8 cellular contexts compared by ENCODE assay signal in genomic region chr17:4554997-4555799, GRCh38. TPM values are rescaled to one million over a fixed set of nuclear protein-coding genes. Genes with fewer than 3 reads are reported as not detected.
DNase-seq lines count a peak whose midpoint lies in the region; FAIRE-seq and TF ChIP-seq lines count a peak whose summit lies in the region.

Gene MYBBP1A, minus strand, starts transcription at chr17:4555384. Its CDS starts 60 bp downstream, at chr17:4555324.

- no peak for FAIRE-seq in frontal cortex (lab: Jason Lieb, UNC)

- H3K4me2 ChIP-seq in neuronal stem cell (ENCODE audit: insufficient read depth, low read length, poor library complexity, severe bottlenecking) = peak within 1 kb of the TSS; percentile 99

- H3K23ac ChIP-seq in neuronal stem cell (ENCODE audit: low read depth, low read length, poor library complexity) = peak within 1 kb of the TSS; percentile 85

- H3K9me3 ChIP-seq in HEK293 (ENCODE audit: control insufficient read depth, insufficient read depth, low read depth, low read length) (no peaks in the 10 kb centered on the region), neuronal stem cell (replicated peaks in 1 of 2; ENCODE audit: control insufficient read depth in 2 of 2, insufficient read depth in 1 of 2, low read depth in 1 of 2, low read length in 2 of 2) (no peaks in the 10 kb centered on the region)

- peak within 1 kb of the TSS; percentile 98 for H3K18ac ChIP-seq in neuronal stem cell (ENCODE audit: low read length)

- H4K8ac ChIP-seq in neuronal stem cell (ENCODE audit: low read depth, low read length) = peak within 1 kb of the TSS; percentile 52

- in situ Hi-C loops in SK-MEL-5 (cut with HindIII; ENCODE audit: low pct_unique_long_range_greater_than_20kb, low sequenced_read_pairs) = no loop called here

- H2BK12ac ChIP-seq in neuronal stem cell (ENCODE audit: low read length) = no peak within 1 kb of the TSS

- CTCF ChIA-PET in HEK293 (lab: Yijun Ruan, JAX) = interaction anchor here (0.5 to 4.2 kb wide), 4 partner anchors 10 to 82 kb away, joined by 3 to 32 read pairs (median 5); no protein-coding TSS in a partner anchor

- peak within 1 kb of the TSS; percentile 95 for H3K9ac ChIP-seq in neuronal stem cell (ENCODE audit: low read depth, low read length, poor library complexity)

- DNase-seq in GM03348 (ENCODE audit: low spot score) (peak; percentile 100), MV-4-11 (lab: John Stamatoyannopoulos, UW) (peak; percentile 96), SK-MEL-5 (ENCODE audit: low read depth, low spot score) (peak; percentile 96), frontal cortex (ENCODE audit: low spot score in 2 of 2) (peak; percentile 95 to 99), neuronal stem cell (ENCODE audit: low spot score) (peak; percentile 94)
- DNase-seq in activated naive CD4-positive, alpha-beta T cell treated with Interleukin-2 at 50 U/mL for 16 hours = peak; percentile 97

- TF ChIP-seq CTCF in HEK293 (tag by site-specific recombination; IDR thresholded peaks at IDR 0.05) = peak; percentile 66
- no peak for TF ChIP-seq CTCF in subcutaneous adipose tissue (IDR thresholded peaks at IDR 0.05; ENCODE audit: low read depth)

- peak within 1 kb of the TSS; percentile 95 for H2AK5ac ChIP-seq in neuronal stem cell (ENCODE audit: low read depth, low read length)

- H2AFZ ChIP-seq in neuronal stem cell (ENCODE audit: low read length) = peak within 1 kb of the TSS; percentile 93

- H3K4ac ChIP-seq in neuronal stem cell (ENCODE audit: low read length) = peak within 1 kb of the TSS; percentile 38

- H2BK15ac ChIP-seq in neuronal stem cell (ENCODE audit: low read length) = no peak within 1 kb of the TSS

- H3K4me3 ChIP-seq in HEK293 (ENCODE audit: low read depth, low read length) (peak within 1 kb of the TSS; percentile 73), neuronal stem cell (ENCODE audit: low read length in 2 of 2) (peak within 1 kb of the TSS; percentile 92 to 93)

- H3K27ac ChIP-seq in HEK293 (ENCODE audit: extremely low read depth, low read depth, low read length) (peak within 1 kb of the TSS; percentile 75), neuronal stem cell (replicated peaks; ENCODE audit: low read length) (peak within 1 kb of the TSS; percentile 86)

- H4K91ac ChIP-seq in neuronal stem cell (ENCODE audit: low read depth, low read length, poor library complexity) = no peak within 1 kb of the TSS

- H2BK5ac ChIP-seq in neuronal stem cell (ENCODE audit: low read length) = peak within 1 kb of the TSS; percentile 78

- H3K4me1 ChIP-seq in HEK293 (ENCODE audit: control insufficient read depth, insufficient read depth, low read length) (peaks cover 6% of the 10 kb centered on the region; the same call in 1 of the 2 replicates), neuronal stem cell (ENCODE audit: control insufficient read depth in 2 of 2, insufficient read depth in 1 of 2, low read depth in 1 of 2, low read length in 2 of 2) (peaks cover 13 to 32% of the 10 kb centered on the region in 2 donors)

- H3K27me3 ChIP-seq in neuronal stem cell (ENCODE audit: control insufficient read depth in 3 of 3, insufficient read depth in 3 of 3, low read depth in 1 of 3, low read length in 3 of 3) = no peaks in the 10 kb centered on the region

- no peak within 1 kb of the TSS for H2BK120ac ChIP-seq in neuronal stem cell (ENCODE audit: low read depth, low read length)

- peak within 1 kb of the TSS; percentile 86 for H3K14ac ChIP-seq in neuronal stem cell (ENCODE audit: low read length)

- H3K36me3 ChIP-seq in HEK293 (ENCODE audit: control insufficient read depth in 2 of 2, insufficient read depth in 1 of 2, low read length in 2 of 2) (peaks cover 23 to 42% of the 10 kb centered on the region in 2 experiments), neuronal stem cell (replicated peaks in 1 of 2; ENCODE audit: control insufficient read depth in 2 of 2, insufficient read depth in 2 of 2, low read length in 2 of 2) (peaks cover 24 to 37% of the 10 kb centered on the region in 2 donors)

- POLR2A ChIA-PET in HEK293 (lab: Yijun Ruan, JAX) = interaction anchor here (0.5 to 1.6 kb wide), 16 partner anchors 10 to 443 kb away, joined by 3 to 16 read pairs (median 4); partner anchors contain the start of genes CYB5D2, KIF1C, SPNS2 and ZZEF1

- no CpG with 5 or more reads among the region's 69 CpGs for WGBS in neuronal stem cell (ENCODE audit: extremely low coverage in 2 of 2, insufficient read length in 2 of 2, insufficient replicate concordance in 1 of 2), 2 donors

- peaks cover 10% of the 10 kb centered on the region for H3K79me1 ChIP-seq in neuronal stem cell (ENCODE audit: low read depth, low read length)

TF ChIP-seq in HEK293, 187 proteins besides CTCF, POLR2A, EP300 and RAD21 (continues in another document):
- no peak for TF ChIP-seq TRIM28 (IDR thresholded peaks at IDR 0.05; ENCODE audit: borderline replicate concordance, low read length)
- no peak for TF ChIP-seq ZNF16 (tag by site-specific recombination; IDR thresholded peaks at IDR 0.05; ENCODE audit: low read depth)
- peak; percentile 97 for TF ChIP-seq ZBTB11 (tag by site-specific recombination; conservative IDR thresholded peaks at IDR 0.05; ENCODE audit: low read depth)
- TF ChIP-seq MEIS1 (CRISPR knock-in tag; IDR thresholded peaks at IDR 0.05; ENCODE audit: borderline replicate concordance) = no peak
- no peak for TF ChIP-seq ZBTB21 (tag by site-specific recombination; IDR thresholded peaks at IDR 0.05)
- TF ChIP-seq BCL11A (tag by site-specific recombination; IDR thresholded peaks at IDR 0.05; ENCODE audit: low read depth) = no peak
- TF ChIP-seq HOXA7 (CRISPR knock-in tag; IDR thresholded peaks at IDR 0.05; ENCODE audit: borderline replicate concordance) = no peak
- TF ChIP-seq PBX3 (CRISPR knock-in tag; IDR thresholded peaks at IDR 0.05) = peak; percentile 63; the same call in 1 of the 2 replicates
- no peak for TF ChIP-seq INSM2 (tag by site-specific recombination; IDR thresholded peaks at IDR 0.05)
- no peak for TF ChIP-seq HOXD13 (CRISPR knock-in tag; IDR thresholded peaks at IDR 0.05; ENCODE audit: borderline replicate concordance)
- TF ChIP-seq ZNF214 (tag by site-specific recombination; IDR thresholded peaks at IDR 0.05; ENCODE audit: borderline replicate concordance) = no peak
- TF ChIP-seq ZNF76 (tag by site-specific recombination; IDR thresholded peaks at IDR 0.05; ENCODE audit: borderline replicate concordance, low read depth) = 0 out of 2 replicates have a peak, but pooled peaks have one; percentile 18
- no peak for TF ChIP-seq ZNF624 (tag by site-specific recombination; IDR thresholded peaks at IDR 0.05)

RNA-seq across cellular contexts. Expression of gene MYBBP1A, which starts in this region (rescaled TPM):
- total RNA-seq in SK-MEL-5 (2014; rRNA removed; shearing (Covaris generic)) = 65.1 and 80.3 TPM in 2 replicates
- 106 and 125 TPM in 2 replicates for polyA plus RNA-seq in SK-MEL-5 (2015; cell fraction: cytosol; rRNA removed)
- polyA plus RNA-seq in SK-MEL-5 (2015; cell fraction: nucleus; rRNA removed) = 385 and 386 TPM in 2 replicates
- total RNA-seq in frontal cortex (30.2 TPM), subcutaneous adipose tissue (10 to 100 TPM; 16.5 to 34.7 (median 28.7) TPM)
- polyA plus RNA-seq in neuronal stem cell (2013, experiment 1 of 2) = 15.0 TPM
- 14.9 TPM for polyA plus RNA-seq in neuronal stem cell (2013, experiment 2 of 2)

Comparison
In these comparisons a context has a peak if more than half of its experiments do, and no peak if none do; other contexts are left out.
1. Peak in every context shown above with its lines: DNase-seq, H3K4me3 ChIP-seq and H3K27ac ChIP-seq.